Comparison of ENCODE assay signal across 2 cellular contexts in the genomic region with DNA sequence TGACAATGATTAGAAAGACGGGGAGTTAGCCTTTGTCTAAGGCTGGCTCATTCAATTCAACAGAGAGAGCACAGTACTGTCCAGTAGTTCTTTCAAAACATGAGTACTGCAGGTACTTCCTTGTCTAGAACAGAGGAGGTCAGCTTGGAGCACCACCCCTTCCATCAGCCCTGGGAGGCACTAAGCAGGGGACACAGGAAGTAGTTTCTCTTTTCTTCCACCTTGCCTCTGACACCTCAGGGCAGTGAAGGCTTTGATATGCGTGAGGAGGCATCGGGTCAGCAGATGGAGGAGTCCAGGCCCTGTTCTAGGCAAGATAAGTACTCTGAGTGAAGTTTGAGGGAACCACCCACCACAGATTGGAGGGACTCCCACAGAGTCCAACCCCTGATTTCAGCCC.
TF ChIP-seq lines count a peak whose summit lies in the region.

No MANE protein-coding gene starts in this region.

TF ChIP-seq in SK-N-SH treated with all-trans-retinoic acid at 6 μM for 48 hours, 23 proteins besides CTCF, POLR2A, EP300 and RAD21 (continued from another document):
- no peak for TF ChIP-seq ZNF70 (CRISPR knock-in tag; IDR thresholded peaks at IDR 0.05)
- TF ChIP-seq ZFP3 (CRISPR knock-in tag; IDR thresholded peaks at IDR 0.05) = no peak
- TF ChIP-seq, protein P1, sequence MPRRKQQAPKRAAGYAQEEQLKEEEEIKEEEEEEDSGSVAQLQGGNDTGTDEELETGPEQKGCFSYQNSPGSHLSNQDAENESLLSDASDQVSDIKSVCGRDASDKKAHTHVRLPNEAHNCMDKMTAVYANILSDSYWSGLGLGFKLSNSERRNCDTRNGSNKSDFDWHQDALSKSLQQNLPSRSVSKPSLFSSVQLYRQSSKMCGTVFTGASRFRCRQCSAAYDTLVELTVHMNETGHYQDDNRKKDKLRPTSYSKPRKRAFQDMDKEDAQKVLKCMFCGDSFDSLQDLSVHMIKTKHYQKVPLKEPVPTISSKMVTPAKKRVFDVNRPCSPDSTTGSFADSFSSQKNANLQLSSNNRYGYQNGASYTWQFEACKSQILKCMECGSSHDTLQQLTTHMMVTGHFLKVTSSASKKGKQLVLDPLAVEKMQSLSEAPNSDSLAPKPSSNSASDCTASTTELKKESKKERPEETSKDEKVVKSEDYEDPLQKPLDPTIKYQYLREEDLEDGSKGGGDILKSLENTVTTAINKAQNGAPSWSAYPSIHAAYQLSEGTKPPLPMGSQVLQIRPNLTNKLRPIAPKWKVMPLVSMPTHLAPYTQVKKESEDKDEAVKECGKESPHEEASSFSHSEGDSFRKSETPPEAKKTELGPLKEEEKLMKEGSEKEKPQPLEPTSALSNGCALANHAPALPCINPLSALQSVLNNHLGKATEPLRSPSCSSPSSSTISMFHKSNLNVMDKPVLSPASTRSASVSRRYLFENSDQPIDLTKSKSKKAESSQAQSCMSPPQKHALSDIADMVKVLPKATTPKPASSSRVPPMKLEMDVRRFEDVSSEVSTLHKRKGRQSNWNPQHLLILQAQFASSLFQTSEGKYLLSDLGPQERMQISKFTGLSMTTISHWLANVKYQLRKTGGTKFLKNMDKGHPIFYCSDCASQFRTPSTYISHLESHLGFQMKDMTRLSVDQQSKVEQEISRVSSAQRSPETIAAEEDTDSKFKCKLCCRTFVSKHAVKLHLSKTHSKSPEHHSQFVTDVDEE (CRISPR knock-in tag; IDR thresholded peaks at IDR 0.05) = no peak
- no peak for TF ChIP-seq SNAI2 (CRISPR knock-in tag; IDR thresholded peaks at IDR 0.05)
- TF ChIP-seq ZNF565 (CRISPR knock-in tag; conservative IDR thresholded peaks at IDR 0.05; ENCODE audit: low read depth) = no peak
- TF ChIP-seq OSR1 (CRISPR knock-in tag; IDR thresholded peaks at IDR 0.05) = no peak
- no peak for TF ChIP-seq TCF4 (CRISPR knock-in tag; IDR thresholded peaks at IDR 0.05; ENCODE audit: borderline replicate concordance)
- TF ChIP-seq ESRRG (CRISPR knock-in tag; IDR thresholded peaks at IDR 0.05) = no peak
- no peak for TF ChIP-seq CSDC2 (CRISPR knock-in tag; IDR thresholded peaks at IDR 0.05)

TF ChIP-seq in SK-N-SH, 30 proteins besides CTCF, POLR2A, EP300 and RAD21 (continued from another document):
- no peak for TF ChIP-seq REST (IDR thresholded peaks at IDR 0.05; ENCODE audit: low read depth, low read length)
TF ChIP-seq in SK-N-SH: peak in this region for 0.
